26 cellular contexts compared by ENCODE assay signal in genomic region chr3:168220609-168221008, GRCh38.
DNase-seq lines count a peak whose midpoint lies in the region; ATAC-seq, FAIRE-seq and TF ChIP-seq lines count a peak whose summit lies in the region.
"Had no signal": no experiment of that assay in that cellular context is flagged by ENCODE, and none has a peak within 500 bp of the region (broad histone marks: within the 10 kb centered on the region; RNA-seq: fewer than 3 reads in every experiment).

No MANE protein-coding gene starts in this region.

- FAIRE-seq in pancreas (lab: Jason Lieb, UNC) = no peak
- FAIRE-seq: HTR-8/SVneo had no signal

- peak; percentile 43 for DNase-seq in A172 (ENCODE audit: low spot score)
- peak; percentile 6 for DNase-seq in adipocyte (ENCODE audit: low read depth)
- DNase-seq in islet precursor cell = peak; percentile 83
- DNase-seq in pancreas = no peak
- no peak for DNase-seq in NCI-H524 treated with DMSO at 0.1 percent for 48 hours (lab: John Stamatoyannopoulos, UW)
- DNase-seq in stimulated activated CD4-positive, alpha-beta T cell treated with anti-CD3 and anti-CD28 coated beads, Interleukin-2, amount 100 ng/mL, for 48 hours = no peak
- DNase-seq: activated CD8-positive, alpha-beta memory T cell treated with anti-CD3 and anti-CD28 coated beads for 24 hours; activated naive CD4-positive, alpha-beta T cell treated with Interleukin-2 at 50 U/mL for 16 hours; activated T-cell treated with anti-CD3 and anti-CD28 coated beads, Interleukin-2, amount 50 U/mL, for 24 hours; central memory CD4-positive, alpha-beta T cell; COR-L47; dermis blood vessel endothelial cell; EL; KBM-7; MV-4-11; NCI-H526; spleen; stimulated activated CD4-positive, alpha-beta T cell treated with anti-CD3 and anti-CD28 coated beads, Interleukin-4, amount 100 ng/mL, for 24 hours; stimulated activated naive CD4-positive, alpha-beta T cell; T-helper 17 cell; testis had no signal

- POLR2A ChIA-PET in HEK293 (lab: Yijun Ruan, JAX) = no interaction called here

- H3K27me3 ChIP-seq in adipocyte (replicated peaks; ENCODE audit: control insufficient read depth, insufficient read depth, low read length) = peaks cover 16% of the 10 kb centered on the region
- no peaks in the 10 kb centered on the region for H3K27me3 ChIP-seq in pancreas
- H3K27me3 ChIP-seq: spleen, testis, vagina had no signal

- H3K9ac ChIP-seq in adipocyte (ENCODE audit: low read length) = no peak overlapping the region

- CTCF ChIA-PET in HEK293 (lab: Yijun Ruan, JAX) = interaction anchor here (1.3 to 1.6 kb wide), 2 partner anchors 9 to 626 kb away, joined by 3 to 9 read pairs; no protein-coding TSS in a partner anchor

- no peaks in the 10 kb centered on the region for H3K36me3 ChIP-seq in HEK293 (ENCODE audit: control insufficient read depth in 2 of 2, insufficient read depth in 1 of 2, low read length in 2 of 2)
- H3K36me3 ChIP-seq in adipocyte (ENCODE audit: control insufficient read depth, insufficient read depth, low read length, severe bottlenecking) = no peaks in the 10 kb centered on the region
- H3K36me3 ChIP-seq in pancreas = no peaks in the 10 kb centered on the region
- H3K36me3 ChIP-seq: HAP-1, spleen, vagina had no signal

- ATAC-seq in pancreas (no peak), SK-N-SH treated with all-trans-retinoic acid at 6 μM for 48 hours (no peak)
- ATAC-seq: T-helper 17 cell had no signal

- H3K9me3 ChIP-seq in HEK293 (ENCODE audit: control insufficient read depth, insufficient read depth, low read depth, low read length) = no peaks in the 10 kb centered on the region
- H3K9me3 ChIP-seq in adipocyte (ENCODE audit: control insufficient read depth, low read length) = no peaks in the 10 kb centered on the region
- no peaks in the 10 kb centered on the region for H3K9me3 ChIP-seq in pancreas
- H3K9me3 ChIP-seq: HAP-1, spleen, testis, vagina had no signal

- H3K4me3 ChIP-seq in HEK293 (ENCODE audit: low read depth, low read length) = no peak overlapping the region
- no peak overlapping the region for H3K4me3 ChIP-seq in adipocyte (ENCODE audit: low read length)
- no peak overlapping the region for H3K4me3 ChIP-seq in pancreas
- H3K4me3 ChIP-seq: HAP-1, spleen, testis, vagina had no signal

- no peak overlapping the region for H3K27ac ChIP-seq in HEK293 (ENCODE audit: extremely low read depth, low read depth, low read length)
- H3K27ac ChIP-seq in pancreas = no peak overlapping the region
- H3K27ac ChIP-seq: spleen, testis, vagina had no signal

- H3K4me1 ChIP-seq in HEK293 (ENCODE audit: control insufficient read depth, insufficient read depth, low read length) (no peaks in the 10 kb centered on the region; the same call in 1 of the 2 replicates), adipocyte (ENCODE audit: control insufficient read depth, insufficient read depth, low read length) (no peaks in the 10 kb centered on the region), pancreas (no peaks in the 10 kb centered on the region)
- H3K4me1 ChIP-seq: spleen, testis, vagina had no signal

- intact Hi-C loops in pancreas (cut with DNase I) = loop anchor here in 1 of 3 donors (10.0 kb wide), 1 partner anchor 624 kb away; no protein-coding TSS in a partner anchor

- TF ChIP-seq CTCF in HEK293 (tag by site-specific recombination; IDR thresholded peaks at IDR 0.05) (no peak), pancreas (IDR thresholded peaks at IDR 0.05) (no peak)

- WGBS in pancreas, 2 donors = 68 to 79% methylated on average over 4 of the region's 4 CpGs

TF ChIP-seq in HEK293, 187 proteins besides CTCF, POLR2A, EP300 and RAD21:
- TF ChIP-seq ZNF571 (tag by site-specific recombination; IDR thresholded peaks at IDR 0.05) (no peak), YY2 (tag by site-specific recombination; IDR thresholded peaks at IDR 0.05) (peak; percentile 19; the same call in 1 of the 2 replicates), ZNF488 (tag by site-specific recombination; IDR thresholded peaks at IDR 0.05) (no peak)
- TF ChIP-seq, protein P1, sequence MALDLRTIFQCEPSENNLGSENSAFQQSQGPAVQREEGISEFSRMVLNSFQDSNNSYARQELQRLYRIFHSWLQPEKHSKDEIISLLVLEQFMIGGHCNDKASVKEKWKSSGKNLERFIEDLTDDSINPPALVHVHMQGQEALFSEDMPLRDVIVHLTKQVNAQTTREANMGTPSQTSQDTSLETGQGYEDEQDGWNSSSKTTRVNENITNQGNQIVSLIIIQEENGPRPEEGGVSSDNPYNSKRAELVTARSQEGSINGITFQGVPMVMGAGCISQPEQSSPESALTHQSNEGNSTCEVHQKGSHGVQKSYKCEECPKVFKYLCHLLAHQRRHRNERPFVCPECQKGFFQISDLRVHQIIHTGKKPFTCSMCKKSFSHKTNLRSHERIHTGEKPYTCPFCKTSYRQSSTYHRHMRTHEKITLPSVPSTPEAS (tag by site-specific recombination; IDR thresholded peaks at IDR 0.05) = peak; percentile 59

TF ChIP-seq in SK-N-SH treated with all-trans-retinoic acid at 6 μM for 48 hours, 23 proteins besides CTCF, POLR2A, EP300 and RAD21 (continues in another document):
- TF ChIP-seq, protein P2, sequence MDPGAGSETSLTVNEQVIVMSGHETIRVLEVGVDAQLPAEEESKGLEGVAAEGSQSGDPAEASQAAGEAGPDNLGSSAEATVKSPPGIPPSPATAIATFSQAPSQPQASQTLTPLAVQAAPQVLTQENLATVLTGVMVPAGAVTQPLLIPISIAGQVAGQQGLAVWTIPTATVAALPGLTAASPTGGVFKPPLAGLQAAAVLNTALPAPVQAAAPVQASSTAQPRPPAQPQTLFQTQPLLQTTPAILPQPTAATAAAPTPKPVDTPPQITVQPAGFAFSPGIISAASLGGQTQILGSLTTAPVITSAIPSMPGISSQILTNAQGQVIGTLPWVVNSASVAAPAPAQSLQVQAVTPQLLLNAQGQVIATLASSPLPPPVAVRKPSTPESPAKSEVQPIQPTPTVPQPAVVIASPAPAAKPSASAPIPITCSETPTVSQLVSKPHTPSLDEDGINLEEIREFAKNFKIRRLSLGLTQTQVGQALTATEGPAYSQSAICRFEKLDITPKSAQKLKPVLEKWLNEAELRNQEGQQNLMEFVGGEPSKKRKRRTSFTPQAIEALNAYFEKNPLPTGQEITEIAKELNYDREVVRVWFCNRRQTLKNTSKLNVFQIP (CRISPR knock-in tag; IDR thresholded peaks at IDR 0.05; ENCODE audit: borderline replicate concordance, low read depth) = no peak
- TF ChIP-seq TOX (CRISPR knock-in tag; IDR thresholded peaks at IDR 0.05; ENCODE audit: borderline replicate concordance) (no peak), ZNF70 (CRISPR knock-in tag; IDR thresholded peaks at IDR 0.05) (no peak), PPARA (CRISPR knock-in tag; IDR thresholded peaks at IDR 0.05; ENCODE audit: borderline replicate concordance) (no peak), ZNF8 (CRISPR knock-in tag; IDR thresholded peaks at IDR 0.05) (no peak), ARNTL (CRISPR knock-in tag; IDR thresholded peaks at IDR 0.05; ENCODE audit: borderline replicate concordance, low read depth) (no peak), TCF4 (CRISPR knock-in tag; IDR thresholded peaks at IDR 0.05; ENCODE audit: borderline replicate concordance) (no peak), BACH2 (CRISPR knock-in tag; IDR thresholded peaks at IDR 0.05; ENCODE audit: borderline replicate concordance) (no peak), SNAI2 (CRISPR knock-in tag; IDR thresholded peaks at IDR 0.05) (no peak), ZNF565 (CRISPR knock-in tag; conservative IDR thresholded peaks at IDR 0.05; ENCODE audit: low read depth) (no peak), ZFP30 (CRISPR knock-in tag; IDR thresholded peaks at IDR 0.05) (no peak), OSR1 (CRISPR knock-in tag; IDR thresholded peaks at IDR 0.05) (no peak)
- TF ChIP-seq, protein P3, sequence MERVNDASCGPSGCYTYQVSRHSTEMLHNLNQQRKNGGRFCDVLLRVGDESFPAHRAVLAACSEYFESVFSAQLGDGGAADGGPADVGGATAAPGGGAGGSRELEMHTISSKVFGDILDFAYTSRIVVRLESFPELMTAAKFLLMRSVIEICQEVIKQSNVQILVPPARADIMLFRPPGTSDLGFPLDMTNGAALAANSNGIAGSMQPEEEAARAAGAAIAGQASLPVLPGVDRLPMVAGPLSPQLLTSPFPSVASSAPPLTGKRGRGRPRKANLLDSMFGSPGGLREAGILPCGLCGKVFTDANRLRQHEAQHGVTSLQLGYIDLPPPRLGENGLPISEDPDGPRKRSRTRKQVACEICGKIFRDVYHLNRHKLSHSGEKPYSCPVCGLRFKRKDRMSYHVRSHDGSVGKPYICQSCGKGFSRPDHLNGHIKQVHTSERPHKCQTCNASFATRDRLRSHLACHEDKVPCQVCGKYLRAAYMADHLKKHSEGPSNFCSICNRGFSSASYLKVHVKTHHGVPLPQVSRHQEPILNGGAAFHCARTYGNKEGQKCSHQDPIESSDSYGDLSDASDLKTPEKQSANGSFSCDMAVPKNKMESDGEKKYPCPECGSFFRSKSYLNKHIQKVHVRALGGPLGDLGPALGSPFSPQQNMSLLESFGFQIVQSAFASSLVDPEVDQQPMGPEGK (CRISPR knock-in tag; IDR thresholded peaks at IDR 0.05; ENCODE audit: borderline replicate concordance) = no peak
- TF ChIP-seq, protein P4, sequence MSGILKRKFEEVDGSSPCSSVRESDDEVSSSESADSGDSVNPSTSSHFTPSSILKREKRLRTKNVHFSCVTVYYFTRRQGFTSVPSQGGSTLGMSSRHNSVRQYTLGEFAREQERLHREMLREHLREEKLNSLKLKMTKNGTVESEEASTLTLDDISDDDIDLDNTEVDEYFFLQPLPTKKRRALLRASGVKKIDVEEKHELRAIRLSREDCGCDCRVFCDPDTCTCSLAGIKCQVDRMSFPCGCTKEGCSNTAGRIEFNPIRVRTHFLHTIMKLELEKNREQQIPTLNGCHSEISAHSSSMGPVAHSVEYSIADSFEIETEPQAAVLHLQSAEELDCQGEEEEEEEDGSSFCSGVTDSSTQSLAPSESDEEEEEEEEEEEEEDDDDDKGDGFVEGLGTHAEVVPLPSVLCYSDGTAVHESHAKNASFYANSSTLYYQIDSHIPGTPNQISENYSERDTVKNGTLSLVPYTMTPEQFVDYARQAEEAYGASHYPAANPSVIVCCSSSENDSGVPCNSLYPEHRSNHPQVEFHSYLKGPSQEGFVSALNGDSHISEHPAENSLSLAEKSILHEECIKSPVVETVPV (CRISPR knock-in tag; IDR thresholded peaks at IDR 0.05) = no peak
- TF ChIP-seq, protein P5, sequence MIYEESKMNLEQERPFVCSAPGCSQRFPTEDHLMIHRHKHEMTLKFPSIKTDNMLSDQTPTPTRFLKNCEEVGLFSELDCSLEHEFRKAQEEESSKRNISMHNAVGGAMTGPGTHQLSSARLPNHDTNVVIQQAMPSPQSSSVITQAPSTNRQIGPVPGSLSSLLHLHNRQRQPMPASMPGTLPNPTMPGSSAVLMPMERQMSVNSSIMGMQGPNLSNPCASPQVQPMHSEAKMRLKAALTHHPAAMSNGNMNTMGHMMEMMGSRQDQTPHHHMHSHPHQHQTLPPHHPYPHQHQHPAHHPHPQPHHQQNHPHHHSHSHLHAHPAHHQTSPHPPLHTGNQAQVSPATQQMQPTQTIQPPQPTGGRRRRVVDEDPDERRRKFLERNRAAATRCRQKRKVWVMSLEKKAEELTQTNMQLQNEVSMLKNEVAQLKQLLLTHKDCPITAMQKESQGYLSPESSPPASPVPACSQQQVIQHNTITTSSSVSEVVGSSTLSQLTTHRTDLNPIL (CRISPR knock-in tag; IDR thresholded peaks at IDR 0.05; ENCODE audit: low read depth) = no peak

Comparison
In these comparisons a context has a peak if more than half of its experiments do, and no peak if none do; other contexts are left out.
1. DNase-seq: peak in A172 (single experiment), adipocyte (single experiment) and islet precursor cell (single experiment); none in pancreas (0 of 6), NCI-H524 treated with DMSO at 0.1 percent for 48 hours (single experiment) and stimulated activated CD4-positive, alpha-beta T cell treated with anti-CD3 and anti-CD28 coated beads, Interleukin-2, amount 100 ng/mL, for 48 hours (0 of 2).